ENCODE assay signal across 8 cellular contexts in genomic region chr1:966135-966602, GRCh38. TPM values are rescaled to one million over a fixed set of nuclear protein-coding genes. Genes with fewer than 3 reads are reported as not detected.
A peak's percentile ranks its signal among the peaks of the same experiment; 100 is the strongest.
DNase-seq lines count a peak whose midpoint lies in the region; ATAC-seq lines count a peak whose summit lies in the region.

A gene with protein sequence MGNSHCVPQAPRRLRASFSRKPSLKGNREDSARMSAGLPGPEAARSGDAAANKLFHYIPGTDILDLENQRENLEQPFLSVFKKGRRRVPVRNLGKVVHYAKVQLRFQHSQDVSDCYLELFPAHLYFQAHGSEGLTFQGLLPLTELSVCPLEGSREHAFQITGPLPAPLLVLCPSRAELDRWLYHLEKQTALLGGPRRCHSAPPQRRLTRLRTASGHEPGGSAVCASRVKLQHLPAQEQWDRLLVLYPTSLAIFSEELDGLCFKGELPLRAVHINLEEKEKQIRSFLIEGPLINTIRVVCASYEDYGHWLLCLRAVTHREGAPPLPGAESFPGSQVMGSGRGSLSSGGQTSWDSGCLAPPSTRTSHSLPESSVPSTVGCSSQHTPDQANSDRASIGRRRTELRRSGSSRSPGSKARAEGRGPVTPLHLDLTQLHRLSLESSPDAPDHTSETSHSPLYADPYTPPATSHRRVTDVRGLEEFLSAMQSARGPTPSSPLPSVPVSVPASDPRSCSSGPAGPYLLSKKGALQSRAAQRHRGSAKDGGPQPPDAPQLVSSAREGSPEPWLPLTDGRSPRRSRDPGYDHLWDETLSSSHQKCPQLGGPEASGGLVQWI (plus strand): TSS chr1:966482. CDS start chr1:966532, 50 bp downstream.

- H3K9ac ChIP-seq in skeletal muscle satellite cell (ENCODE audit: low read depth, low read length), result peak within 1 kb of the TSS; percentile 78

- intact Hi-C loops in right cardiac atrium (cut with DNase I), result no loop called here

- H3K4me1 ChIP-seq in right cardiac atrium (ENCODE audit: control insufficient read depth, insufficient read depth, low read length), result no peaks in the 10 kb centered on the region
- peaks cover 24% of the 10 kb centered on the region for H3K4me1 ChIP-seq in skeletal muscle satellite cell (ENCODE audit: control insufficient read depth, insufficient read depth, low read length)

- H3K4me2 ChIP-seq in skeletal muscle satellite cell (ENCODE audit: low read length), result peak within 1 kb of the TSS; percentile 100

- peak within 1 kb of the TSS; percentile 82 for H3K4me3 Mint-ChIP-seq in activated T-cell treated with anti-CD3 and anti-CD28 coated beads, Interleukin-2, amount 50 U/mL, for 4 hours

- no peaks in the 10 kb centered on the region for H3K9me3 Mint-ChIP-seq in activated T-cell treated with anti-CD3 and anti-CD28 coated beads, Interleukin-2, amount 50 U/mL, for 4 hours

- DNase-seq in activated T-cell treated with anti-CD3 and anti-CD28 coated beads for 48 hours (ENCODE audit: low read depth), result peak; percentile 27
- DNase-seq in activated T-cell treated with anti-CD3 and anti-CD28 coated beads, Interleukin-2, amount 50 U/mL, for 1 hour, result no peak
- peak; percentile 81 for DNase-seq in HPDE6-E6E7 (ENCODE audit: extremely low spot score)
- no peak for DNase-seq in activated T-cell treated with anti-CD3 and anti-CD28 coated beads, Interleukin-2, amount 50 U/mL, for 4 hours
- peak in 2 of 3 donors; percentile 45 to 69 for DNase-seq in right cardiac atrium
- DNase-seq in NCI-H774 (lab: John Stamatoyannopoulos, UW), result no peak
- DNase-seq in NK-92 treated with Interleukin-12 subunit alpha and Interleukin-12 subunit beta, amount 100 ng/mL, for 24 hours (lab: John Stamatoyannopoulos, UW), result no peak

- no peaks in the 10 kb centered on the region for H3K36me3 Mint-ChIP-seq in activated T-cell treated with anti-CD3 and anti-CD28 coated beads, Interleukin-2, amount 50 U/mL, for 4 hours (ENCODE audit: insufficient read depth)

- WGBS in right cardiac atrium, result 14% methylated on average over 24 of the region's 24 CpGs

- peaks cover 22% of the 10 kb centered on the region for H3K36me3 ChIP-seq in skeletal muscle satellite cell (ENCODE audit: insufficient read depth, low read length)

- H3K27me3 Mint-ChIP-seq in activated T-cell treated with anti-CD3 and anti-CD28 coated beads, Interleukin-2, amount 50 U/mL, for 4 hours (ENCODE audit: low read depth), result no peaks in the 10 kb centered on the region

- ATAC-seq in activated T-cell treated with anti-CD3 and anti-CD28 coated beads, Interleukin-2, amount 50 U/mL, for 4 hours, result peak; percentile 44 to 51
- peak; percentile 19 to 27 for ATAC-seq in right cardiac atrium

- H3K4me1 Mint-ChIP-seq in activated T-cell treated with anti-CD3 and anti-CD28 coated beads, Interleukin-2, amount 50 U/mL, for 4 hours (ENCODE audit: low read depth), result peaks cover 10% of the 10 kb centered on the region

- no peak within 1 kb of the TSS for H3K27ac ChIP-seq in right cardiac atrium (ENCODE audit: low read length)

- peak within 1 kb of the TSS; percentile 49 for H3K4me3 ChIP-seq in right cardiac atrium (ENCODE audit: low read length)
- peak within 1 kb of the TSS; percentile 92 for H3K4me3 ChIP-seq in skeletal muscle satellite cell (ENCODE audit: low read length)

- H3K27me3 ChIP-seq in right cardiac atrium (ENCODE audit: control insufficient read depth, insufficient read depth) (no peaks in the 10 kb centered on the region), skeletal muscle satellite cell (ENCODE audit: control insufficient read depth, insufficient read depth, low read length) (peaks cover 7% of the 10 kb centered on the region)

- H3K9me3 ChIP-seq in right cardiac atrium (ENCODE audit: control insufficient read depth, low read length) (no peaks in the 10 kb centered on the region), skeletal muscle satellite cell (replicated peaks; ENCODE audit: low read length) (no peaks in the 10 kb centered on the region)

RNA-seq across cellular contexts. Expression of the gene that starts here (rescaled TPM):
- 1 to 10 TPM; 1.6 to 2.4 (median 1.9) TPM for total RNA-seq in activated T-cell treated with anti-CD3 and anti-CD28 coated beads, Interleukin-2, amount 50 U/mL, for 4 hours
- under 1 TPM in 1 of 4 donors, not detected in 3; 0.41 TPM for total RNA-seq in right cardiac atrium
- 0.14 TPM for polyA plus RNA-seq in right cardiac atrium
- total RNA-seq in skeletal muscle satellite cell (2012; rRNA removed), result 1.3 TPM in 2 replicates

Comparison
In these comparisons a context has a peak if more than half of its experiments do, and no peak if none do; other contexts are left out.
1. DNase-seq: peak in activated T-cell treated with anti-CD3 and anti-CD28 coated beads for 48 hours (single experiment) and HPDE6-E6E7 (single experiment); none in activated T-cell treated with anti-CD3 and anti-CD28 coated beads, Interleukin-2, amount 50 U/mL, for 1 hour (single experiment), activated T-cell treated with anti-CD3 and anti-CD28 coated beads, Interleukin-2, amount 50 U/mL, for 4 hours (single experiment), NCI-H774 (single experiment) and NK-92 treated with Interleukin-12 subunit alpha and Interleukin-12 subunit beta, amount 100 ng/mL, for 24 hours (single experiment).
2. Peak in DNase-seq, ATAC-seq and H3K4me3 ChIP-seq in right cardiac atrium; RNA of the gene not detected or under 1 TPM.